ENCODE assay signal across 8 cellular contexts in genomic region chr3:194485471-194485875, GRCh38. TPM values are rescaled to one million over a fixed set of nuclear protein-coding genes. Genes with fewer than 3 reads are reported as not detected.
A peak's percentile ranks its signal among the peaks of the same experiment; 100 is the strongest.
DNase-seq lines count a peak whose midpoint lies in the region; ATAC-seq and TF ChIP-seq lines count a peak whose summit lies in the region.

No MANE protein-coding gene starts in this region.

- no peaks in the 10 kb centered on the region for H3K9me3 Mint-ChIP-seq in naive B cell

- H3K27me3 ChIP-seq in DND-41 (ENCODE audit: insufficient read depth, low read length, poor library complexity) = no peaks in the 10 kb centered on the region
- no peaks in the 10 kb centered on the region for H3K27me3 ChIP-seq in colonic mucosa

- H3K36me3 Mint-ChIP-seq in naive B cell = peaks cover 0 to 9% of the 10 kb centered on the region in 2 donors

- H3K9me3 ChIP-seq in DND-41 (ENCODE audit: insufficient read depth, low read length, severe bottlenecking) (no peaks in the 10 kb centered on the region), colonic mucosa (no peaks in the 10 kb centered on the region)

- H3K79me2 ChIP-seq in DND-41 (ENCODE audit: insufficient read depth, low read length) = peaks cover 59% of the 10 kb centered on the region

- H3K27ac Mint-ChIP-seq in naive B cell = peak overlapping the region in 5 of 6 donors; percentile 72 to 99 (median 84)

- H4K20me1 ChIP-seq in DND-41 (ENCODE audit: insufficient read depth, low read length) = peaks cover 22% of the 10 kb centered on the region; the same call in 1 of the 2 replicates

- H3K4me1 ChIP-seq in DND-41 (ENCODE audit: insufficient read depth, low read length) (peaks cover 48% of the 10 kb centered on the region), colonic mucosa (peaks cover 8% of the 10 kb centered on the region)

- H3K9ac ChIP-seq in DND-41 (ENCODE audit: low read depth, low read length) (peak overlapping the region; percentile 86), colonic mucosa (ENCODE audit: low read depth in 2 of 2, low read length in 2 of 2) (peak overlapping the region; percentile 94 to 99)

- H3K4me3 Mint-ChIP-seq in naive B cell = peak overlapping the region; percentile 85 to 95 (median 92)

- H3K4me1 Mint-ChIP-seq in naive B cell = peaks cover 31 to 47% (median 42%) of the 10 kb centered on the region in 3 donors

- H3K36me3 ChIP-seq in DND-41 (ENCODE audit: insufficient read depth, low read length) (peaks cover 20% of the 10 kb centered on the region), colonic mucosa (no peaks in the 10 kb centered on the region)

- TF ChIP-seq CTCF in DND-41 (IDR thresholded peaks at IDR 0.05; ENCODE audit: borderline replicate concordance, extremely low read depth, low read length, poor library complexity, severe bottlenecking) (no peak), colonic mucosa (IDR thresholded peaks at IDR 0.05) (no peak)

- H3K27me3 Mint-ChIP-seq in naive B cell = no peaks in the 10 kb centered on the region

- DNase-seq in DND-41 (no peak), NAMALWA (ENCODE audit: low spot score) (peak; percentile 26), colonic mucosa (no peak), naive B cell (no peak), mucosa of gallbladder (ENCODE audit: low spot score) (no peak), epidermal melanocyte (ENCODE audit: insufficient read length, low spot score) (no peak)
- DNase-seq in activated CD8-positive, alpha-beta memory T cell treated with anti-CD3 and anti-CD28 coated beads, Interleukin-2, amount 50 U/mL, for 48 hours = no peak

- ATAC-seq in DND-41 (ENCODE audit: insufficient read depth, low read depth) = peak; percentile 4; the same call in 1 of the 3 replicates
- ATAC-seq in naive B cell (ENCODE audit: low read depth in 2 of 2) = no peak
- ATAC-seq in HG02981 (IDR thresholded peaks at IDR 0.05; ENCODE audit: unreplicated experiment) = no peak

- intact Hi-C loops in colonic mucosa (cut with DNase I) = loop anchor here (5.0 kb wide), 1 partner anchor 87 kb away; no protein-coding TSS in a partner anchor

- H3K27ac ChIP-seq in DND-41 (ENCODE audit: low read length) (peak overlapping the region; percentile 73), colonic mucosa (peak overlapping the region; percentile 65)

- H3K4me2 ChIP-seq in DND-41 (ENCODE audit: insufficient read depth, low read length) = peak overlapping the region; percentile 83

- H3K4me3 ChIP-seq in DND-41 (ENCODE audit: low read depth in 1 of 2, low read length in 2 of 2) (peak overlapping the region; percentile 56 to 86; a peak in 3 of 4 replicates), colonic mucosa (peak overlapping the region; percentile 69)

- peak overlapping the region; percentile 68 for H2AFZ ChIP-seq in DND-41 (ENCODE audit: low read depth, low read length)

RNA-seq across cellular contexts. Expression of gene ATP13A3, which starts 1.3 kb away (rescaled TPM):
- total RNA-seq in colonic mucosa = 10 to 100 TPM; 86.0 to 89.8 TPM
- polyA plus RNA-seq in naive B cell (ENCODE audit: low read depth in 6 of 6) = 1 to 10 TPM; 3.1 to 6.6 (median 5.0) TPM
- total RNA-seq in mucosa of gallbladder = 103 TPM
